27 cellular contexts compared by ENCODE assay signal in genomic region chr7:1542841-1543747, GRCh38. TPM values are rescaled to one million over a fixed set of nuclear protein-coding genes. Genes with fewer than 3 reads are reported as not detected.
DNase-seq lines count a peak whose midpoint lies in the region; TF ChIP-seq lines count a peak whose summit lies in the region.
"Had no signal": no experiment of that assay in that cellular context is flagged by ENCODE, and none has a peak within 500 bp of the region (broad histone marks: within the 10 kb centered on the region; RNA-seq: fewer than 3 reads in every experiment).

No MANE protein-coding gene starts in this region.

- TF ChIP-seq CTCF in GM06990 (IDR thresholded peaks at IDR 0.05; ENCODE audit: insufficient read depth, low read length, poor library complexity, severe bottlenecking) (no peak), endodermal cell (conservative IDR thresholded peaks at IDR 0.05) (no peak), coronary artery (IDR thresholded peaks at IDR 0.05) (no peak)

- H3K27ac ChIP-seq in endodermal cell (ENCODE audit: low read depth, low read length) (peak overlapping the region; percentile 38), trophoblast cell (ENCODE audit: low read depth, low read length) (peak overlapping the region; percentile 13), coronary artery (peak overlapping the region in 1 of 2 donors; percentile 5)
- H3K27ac ChIP-seq: prostate gland, spleen had no signal

- no peak overlapping the region for H4K91ac ChIP-seq in trophoblast cell (ENCODE audit: low read depth, low read length)

- H2BK120ac ChIP-seq in trophoblast cell (ENCODE audit: insufficient read depth, low read length, poor library complexity): no peak overlapping the region

- no peaks in the 10 kb centered on the region for H3K4me1 ChIP-seq in endodermal cell (ENCODE audit: control insufficient read depth, insufficient read depth, low read length)
- peaks cover 9% of the 10 kb centered on the region in 2 experiments for H3K4me1 ChIP-seq in trophoblast cell (ENCODE audit: control insufficient read depth in 1 of 2, insufficient read depth in 2 of 2, low read length in 2 of 2)

- H3K79me1 ChIP-seq in trophoblast cell (ENCODE audit: low read length): peaks cover 2% of the 10 kb centered on the region

- H3K27me3 Mint-ChIP-seq in endodermal cell (ENCODE audit: insufficient read depth): no peaks in the 10 kb centered on the region
- H3K27me3 Mint-ChIP-seq: activated B cell treated with CpG ODN at 0.5 μM for 24 hours; activated CD8-positive, alpha-beta T cell treated with anti-CD3 and anti-CD28 coated beads for 36 hours; activated naive CD8-positive, alpha-beta T cell treated with anti-CD3 and anti-CD28 coated beads for 36 hours; IgD-negative memory B cell; naive thymus-derived CD4-positive, alpha-beta T cell; T-helper 17 cell had no signal

- no peak overlapping the region for H3K4me3 Mint-ChIP-seq in endodermal cell
- H3K4me3 Mint-ChIP-seq: activated B cell treated with CpG ODN at 0.5 μM for 24 hours; activated CD8-positive, alpha-beta T cell treated with anti-CD3 and anti-CD28 coated beads for 36 hours; activated naive CD8-positive, alpha-beta T cell treated with anti-CD3 and anti-CD28 coated beads for 36 hours; activated T-helper 1 cell treated with anti-CD3 and anti-CD28 coated beads, Interleukin-12 subunit alpha, Interleukin-12 subunit beta, Interleukin-2, Interleukin-4 antibody, amounts not matched to agents 30 ng/mL and 10 ng/mL and 1 ng/mL, durations not matched to agents 14 hours and 24 hours and 36 hours; naive thymus-derived CD4-positive, alpha-beta T cell; T-helper 17 cell had no signal

- no peak overlapping the region for H3K14ac ChIP-seq in trophoblast cell (ENCODE audit: low read length)

- H2AFZ ChIP-seq in trophoblast cell (ENCODE audit: insufficient read depth, low read length, poor library complexity): no peak overlapping the region

- H2AK5ac ChIP-seq in trophoblast cell (ENCODE audit: low read length): no peak overlapping the region

- no peak overlapping the region for H3K23ac ChIP-seq in trophoblast cell (ENCODE audit: low read length)

- H3K27me3 ChIP-seq in GM06990 (replicated peaks; ENCODE audit: control insufficient read depth, insufficient read depth, low read length): no peaks in the 10 kb centered on the region
- no peaks in the 10 kb centered on the region for H3K27me3 ChIP-seq in endodermal cell (ENCODE audit: control insufficient read depth, insufficient read depth, low read length, poor library complexity, severe bottlenecking)
- H3K27me3 ChIP-seq in trophoblast cell (ENCODE audit: insufficient read depth, low read length): no peaks in the 10 kb centered on the region
- H3K27me3 ChIP-seq: dorsolateral prefrontal cortex, MG63, spleen had no signal

- H3K79me2 ChIP-seq in trophoblast cell (ENCODE audit: control insufficient read depth, insufficient read depth, low read length, poor library complexity): no peaks in the 10 kb centered on the region

- no peaks in the 10 kb centered on the region for H3K4me1 Mint-ChIP-seq in endodermal cell
- H3K4me1 Mint-ChIP-seq: activated B cell treated with CpG ODN at 0.5 μM for 24 hours; activated naive CD8-positive, alpha-beta T cell treated with anti-CD3 and anti-CD28 coated beads for 36 hours; IgD-negative memory B cell; T-helper 17 cell had no signal

- peaks cover 2% of the 10 kb centered on the region for H3K36me3 Mint-ChIP-seq in endodermal cell (ENCODE audit: low read depth)
- H3K36me3 Mint-ChIP-seq: activated naive CD8-positive, alpha-beta T cell treated with anti-CD3 and anti-CD28 coated beads for 36 hours; IgD-negative memory B cell had no signal

- peak; percentile 54 for DNase-seq in DMS53 (lab: John Stamatoyannopoulos, UW)
- no peak for DNase-seq in DMS53 treated with DMSO at 0.1 percent for 48 hours (lab: John Stamatoyannopoulos, UW; ENCODE audit: unreplicated experiment)
- DNase-seq in GM06990 (ENCODE audit: extremely low read depth, insufficient read length): peak; percentile 9
- DNase-seq in endodermal cell: peak; percentile 43
- peak in 1 of 2 donors; percentile 50 for DNase-seq in trophoblast cell
- DNase-seq in activated naive CD4-positive, alpha-beta T cell (lab: John Stamatoyannopoulos, UW): no peak
- no peak for DNase-seq in NCI-H146 treated with DMSO at 0.1 percent for 48 hours (lab: John Stamatoyannopoulos, UW; ENCODE audit: unreplicated experiment)
- no peak for DNase-seq in coronary artery (ENCODE audit: low spot score)
- DNase-seq: 8988T; activated B cell treated with CpG ODN at 0.5 μM for 24 hours; activated CD8-positive, alpha-beta T cell treated with anti-CD3 and anti-CD28 coated beads for 36 hours; activated naive CD8-positive, alpha-beta T cell treated with anti-CD3 and anti-CD28 coated beads for 36 hours; DMS153; dorsolateral prefrontal cortex; erythroblast; mammary epithelial cell; MG63; naive thymus-derived CD4-positive, alpha-beta T cell; NCI-H1694; NCI-H226; SHP77 treated with DMSO at 0.1 percent for 48 hours; spleen had no signal

- H3K9me3 ChIP-seq in endodermal cell (ENCODE audit: control insufficient read depth, low read length) (no peaks in the 10 kb centered on the region), trophoblast cell (ENCODE audit: insufficient read depth, low read depth, low read length) (no peaks in the 10 kb centered on the region)
- H3K9me3 ChIP-seq: MG63, prostate gland, spleen had no signal

- H3K4me2 ChIP-seq in trophoblast cell (ENCODE audit: low read length): no peak overlapping the region

- no peak overlapping the region for H3K9ac ChIP-seq in endodermal cell (ENCODE audit: extremely low read depth, low read length, poor library complexity, severe bottlenecking)
- H3K9ac ChIP-seq in trophoblast cell (ENCODE audit: low read length): no peak overlapping the region

- 91 to 93% methylated on average over 29 to 38 of the region's 38 CpGs for WGBS in endodermal cell (ENCODE audit: insufficient coverage in 1 of 2, insufficient read length in 1 of 2), 2 experiments
- no CpG with 5 or more reads among the region's 38 CpGs for WGBS in trophoblast cell (ENCODE audit: extremely low coverage, insufficient coverage, insufficient read length)

- H2BK5ac ChIP-seq in trophoblast cell (ENCODE audit: low read depth, low read length, poor library complexity): no peak overlapping the region

- no peak overlapping the region for H3K4ac ChIP-seq in trophoblast cell (ENCODE audit: low read depth, low read length)

- peak overlapping the region; percentile 15 for H4K8ac ChIP-seq in trophoblast cell (ENCODE audit: low read depth, low read length)

- no peak overlapping the region for H3K27ac Mint-ChIP-seq in endodermal cell
- H3K27ac Mint-ChIP-seq: activated B cell treated with CpG ODN at 0.5 μM for 24 hours; activated CD8-positive, alpha-beta T cell treated with anti-CD3 and anti-CD28 coated beads for 36 hours; activated naive CD8-positive, alpha-beta T cell treated with anti-CD3 and anti-CD28 coated beads for 36 hours; activated T-helper 1 cell treated with anti-CD3 and anti-CD28 coated beads, Interleukin-12 subunit alpha, Interleukin-12 subunit beta, Interleukin-2, Interleukin-4 antibody, amounts not matched to agents 30 ng/mL and 10 ng/mL and 1 ng/mL, durations not matched to agents 14 hours and 24 hours and 36 hours; naive thymus-derived CD4-positive, alpha-beta T cell; T-helper 17 cell had no signal

- H3K9me3 Mint-ChIP-seq in endodermal cell: no peaks in the 10 kb centered on the region
- H3K9me3 Mint-ChIP-seq: activated B cell treated with CpG ODN at 0.5 μM for 24 hours; activated CD8-positive, alpha-beta T cell treated with anti-CD3 and anti-CD28 coated beads for 36 hours; activated naive CD8-positive, alpha-beta T cell treated with anti-CD3 and anti-CD28 coated beads for 36 hours; activated T-helper 1 cell treated with anti-CD3 and anti-CD28 coated beads, Interleukin-12 subunit alpha, Interleukin-12 subunit beta, Interleukin-2, Interleukin-4 antibody, amounts not matched to agents 30 ng/mL and 10 ng/mL and 1 ng/mL, durations not matched to agents 14 hours and 24 hours and 36 hours; IgD-negative memory B cell; naive thymus-derived CD4-positive, alpha-beta T cell had no signal

- H2BK12ac ChIP-seq in trophoblast cell (ENCODE audit: low read length): no peak overlapping the region

- H3K36me3 ChIP-seq in GM06990 (ENCODE audit: control insufficient read depth, insufficient read depth, low read length): peaks cover 18% of the 10 kb centered on the region
- no peaks in the 10 kb centered on the region for H3K36me3 ChIP-seq in endodermal cell (ENCODE audit: control insufficient read depth, insufficient read depth, low read length)
- peaks cover 53 to 60% of the 10 kb centered on the region in 2 experiments for H3K36me3 ChIP-seq in trophoblast cell (ENCODE audit: control insufficient read depth in 1 of 2, insufficient read depth in 2 of 2, low read length in 2 of 2)

- no peak overlapping the region for H3K18ac ChIP-seq in trophoblast cell (ENCODE audit: low read length)

- H4K12ac ChIP-seq in trophoblast cell (ENCODE audit: low read depth, low read length): no peak overlapping the region

- H3K4me3 ChIP-seq in GM06990 (replicated peaks; ENCODE audit: low read depth, low read length) (no peak overlapping the region), endodermal cell (ENCODE audit: low read length) (no peak overlapping the region), trophoblast cell (ENCODE audit: low read depth, low read length) (no peak overlapping the region), coronary artery (no peak overlapping the region)
- H3K4me3 ChIP-seq: dorsolateral prefrontal cortex, MG63, prostate gland, spleen had no signal

RNA-seq across cellular contexts. Expression of gene MAFK, which starts 12.6 kb away (rescaled TPM):
- 10 to 100 TPM in 1 of 2 donors, 1 to 10 TPM in 1; 7.7 to 10.7 TPM for total RNA-seq in endodermal cell
- polyA plus RNA-seq in endodermal cell (2013, experiment 1 of 2): 5.6 TPM
- polyA plus RNA-seq in endodermal cell (2013, experiment 2 of 2): 5.2 TPM
- polyA plus RNA-seq in trophoblast cell (2013): 55.4 and 60.1 TPM in 2 replicates

RNA-seq across cellular contexts. Expression of gene TMEM184A, which starts 12.9 kb away (rescaled TPM):
- 1 to 10 TPM; 4.6 to 5.1 TPM for total RNA-seq in endodermal cell
- polyA plus RNA-seq in endodermal cell (2013, experiment 1 of 2): 0.43 TPM
- 1.1 TPM for polyA plus RNA-seq in endodermal cell (2013, experiment 2 of 2)
- 10.0 and 10.7 TPM in 2 replicates for polyA plus RNA-seq in trophoblast cell (2013)
- total RNA-seq: activated B cell treated with CpG ODN at 0.5 μM for 24 hours; activated CD8-positive, alpha-beta T cell treated with anti-CD3 and anti-CD28 coated beads for 36 hours; T-helper 17 cell; temporal lobe had no signal

RNA-seq across cellular contexts. Expression of gene PSMG3, which starts 26.7 kb away (rescaled TPM):
- 10 to 100 TPM; 30.1 to 44.3 TPM for total RNA-seq in endodermal cell
- polyA plus RNA-seq in endodermal cell (2013, experiment 1 of 2): 30.0 TPM
- 30.2 TPM for polyA plus RNA-seq in endodermal cell (2013, experiment 2 of 2)
- polyA plus RNA-seq in trophoblast cell (2013): 11.7 and 12.0 TPM in 2 replicates

RNA-seq across cellular contexts. Expression of gene INTS1, which starts 38.9 kb away (rescaled TPM):
- total RNA-seq in endodermal cell: 100 to 1,000 TPM; 145 to 178 TPM
- polyA plus RNA-seq in endodermal cell (2013, experiment 1 of 2): 71.2 TPM
- 59.7 TPM for polyA plus RNA-seq in endodermal cell (2013, experiment 2 of 2)
- polyA plus RNA-seq in trophoblast cell (2013): 35.4 and 39.0 TPM in 2 replicates

Comparison
In these comparisons a context has a peak if more than half of its experiments do, and no peak if none do; other contexts are left out.
1. DNase-seq: peak in DMS53 (single experiment), GM06990 (single experiment) and endodermal cell (single experiment); none in DMS53 treated with DMSO at 0.1 percent for 48 hours (single experiment), activated naive CD4-positive, alpha-beta T cell (0 of 4), NCI-H146 treated with DMSO at 0.1 percent for 48 hours (single experiment) and coronary artery (single experiment).